ENCODE assay signal across 12 cellular contexts in genomic region chr2:197838589-197838988, GRCh38. TPM values are rescaled to one million over a fixed set of nuclear protein-coding genes. Genes with fewer than 3 reads are reported as not detected.
A peak's percentile ranks its signal among the peaks of the same experiment; 100 is the strongest.
DNase-seq lines count a peak whose midpoint lies in the region; ATAC-seq and TF ChIP-seq lines count a peak whose summit lies in the region.
"Had no signal": no experiment of that assay in that cellular context is flagged by ENCODE, and none has a peak within 500 bp of the region (broad histone marks: within the 10 kb centered on the region; RNA-seq: fewer than 3 reads in every experiment).

No MANE protein-coding gene starts in this region.

- no peaks in the 10 kb centered on the region for H3K27me3 ChIP-seq in right atrium auricular region
- no peaks in the 10 kb centered on the region for H3K27me3 ChIP-seq in vagina

- intact Hi-C loops in natural killer cell (cut with micrococcal nuclease) = no loop called here
- intact Hi-C loops in vagina (cut with DNase I) = no loop called here

- DNase-seq in natural killer cell treated with Interleukin-12 subunit alpha and Interleukin-12 subunit beta and Interleukin-15 and Interleukin-18, amount 100 ng/mL, for 72 hours (ENCODE audit: low spot score) = no peak
- DNase-seq in natural killer cell = no peak
- no peak for DNase-seq in T-cell
- no peak for DNase-seq in right atrium auricular region (ENCODE audit: low spot score)
- no peak for DNase-seq in vagina (ENCODE audit: extremely low spot score in 2 of 2)
- no peak for DNase-seq in NCI-H2029 treated with DMSO at 0.1 percent for 48 hours (lab: John Stamatoyannopoulos, UW)
- no peak for DNase-seq in T-helper 9 cell
- DNase-seq: hippocampal formation, NCI-H1092, occipital lobe had no signal

- TF ChIP-seq CTCF in natural killer cell (IDR thresholded peaks at IDR 0.05) (no peak), right atrium auricular region (IDR thresholded peaks at IDR 0.05) (no peak), vagina (IDR thresholded peaks at IDR 0.05) (no peak)

- no peaks in the 10 kb centered on the region for H3K9me3 Mint-ChIP-seq in natural killer cell treated with Interleukin-12 subunit alpha and Interleukin-12 subunit beta and Interleukin-15 and Interleukin-18, amount 100 ng/mL, for 72 hours
- H3K9me3 Mint-ChIP-seq in natural killer cell = peaks cover 0 to 6% of the 10 kb centered on the region in 2 donors
- H3K9me3 Mint-ChIP-seq in T-cell = peaks cover 0 to 7% (median 6%) of the 10 kb centered on the region in 3 donors

- peak overlapping the region in 1 of 2 donors; percentile 26 for H3K4me3 ChIP-seq in right atrium auricular region
- peak overlapping the region in 1 of 2 donors; percentile 12 for H3K4me3 ChIP-seq in vagina
- H3K4me3 ChIP-seq: SK-N-MC had no signal

- peaks cover 0 to 17% of the 10 kb centered on the region in 2 donors for H3K4me1 Mint-ChIP-seq in natural killer cell treated with Interleukin-12 subunit alpha and Interleukin-12 subunit beta and Interleukin-15 and Interleukin-18, amount 100 ng/mL, for 72 hours (ENCODE audit: low read depth in 2 of 2)
- H3K4me1 Mint-ChIP-seq in natural killer cell (peaks cover 0 to 7% of the 10 kb centered on the region in 2 donors), T-cell (peaks cover 67 to 69% (median 67%) of the 10 kb centered on the region in 3 donors)

- no peak for TF ChIP-seq POLR2A in vagina (IDR thresholded peaks at IDR 0.05)

- H3K4me3 Mint-ChIP-seq in natural killer cell treated with Interleukin-12 subunit alpha and Interleukin-12 subunit beta and Interleukin-15 and Interleukin-18, amount 100 ng/mL, for 72 hours = peak overlapping the region; percentile 45
- H3K4me3 Mint-ChIP-seq in natural killer cell (no peak overlapping the region), T-cell (peak overlapping the region; percentile 65 to 69 (median 65))

- H3K9me3 ChIP-seq in right atrium auricular region (no peaks in the 10 kb centered on the region), vagina (no peaks in the 10 kb centered on the region)

- no peak for ATAC-seq in natural killer cell treated with Interleukin-12 subunit alpha and Interleukin-12 subunit beta and Interleukin-15 and Interleukin-18, amount 100 ng/mL, for 72 hours
- ATAC-seq in natural killer cell (no peak), T-cell (replicated peaks in 1 of 4) (no peak), HG03108 (IDR thresholded peaks at IDR 0.05; ENCODE audit: unreplicated experiment) (no peak)

- peak overlapping the region in 1 of 2 donors; percentile 11 for H3K27ac Mint-ChIP-seq in natural killer cell treated with Interleukin-12 subunit alpha and Interleukin-12 subunit beta and Interleukin-15 and Interleukin-18, amount 100 ng/mL, for 72 hours
- H3K27ac Mint-ChIP-seq in natural killer cell = peak overlapping the region in 1 of 2 donors; percentile 44
- H3K27ac Mint-ChIP-seq in T-cell = peak overlapping the region; percentile 91 to 92

- H3K27ac ChIP-seq in right atrium auricular region (peak overlapping the region; percentile 36 to 45), vagina (peak overlapping the region; percentile 24)
- H3K27ac ChIP-seq: SK-N-MC had no signal

- H3K27me3 Mint-ChIP-seq in natural killer cell treated with Interleukin-12 subunit alpha and Interleukin-12 subunit beta and Interleukin-15 and Interleukin-18, amount 100 ng/mL, for 72 hours = peaks cover 8 to 12% of the 10 kb centered on the region in 2 donors
- peaks cover 4 to 16% of the 10 kb centered on the region in 2 donors for H3K27me3 Mint-ChIP-seq in natural killer cell (ENCODE audit: low read depth in 2 of 2)
- no peaks in the 10 kb centered on the region for H3K27me3 Mint-ChIP-seq in T-cell

- H3K4me1 ChIP-seq in right atrium auricular region = peaks cover 0 to 27% of the 10 kb centered on the region in 2 donors
- H3K4me1 ChIP-seq in vagina = no peaks in the 10 kb centered on the region

- no peaks in the 10 kb centered on the region for H3K36me3 ChIP-seq in right atrium auricular region
- H3K36me3 ChIP-seq in vagina = no peaks in the 10 kb centered on the region

- no peaks in the 10 kb centered on the region for H3K36me3 Mint-ChIP-seq in natural killer cell treated with Interleukin-12 subunit alpha and Interleukin-12 subunit beta and Interleukin-15 and Interleukin-18, amount 100 ng/mL, for 72 hours
- no peaks in the 10 kb centered on the region for H3K36me3 Mint-ChIP-seq in natural killer cell
- peaks cover 4% of the 10 kb centered on the region for H3K36me3 Mint-ChIP-seq in T-cell

- CTCF ChIA-PET in T-cell (lab: Charles Lee) = interaction anchor here (0.5 to 2.0 kb wide), 12 partner anchors 9 to 459 kb away, joined by 3 to 15 read pairs (median 4); partner anchors contain the start of gene PLCL1 (in 1 of the 2)

- POLR2A ChIA-PET in T-cell (lab: Charles Lee) = interaction anchor here (0.6 to 1.9 kb wide), 4 partner anchors 9 to 38 kb away, joined by 3 to 9 read pairs (median 6); no protein-coding TSS in a partner anchor

RNA-seq across cellular contexts. Expression of gene PLCL1, which starts 34.2 kb away (rescaled TPM):
- total RNA-seq in natural killer cell treated with Interleukin-12 subunit alpha and Interleukin-12 subunit beta and Interleukin-15 and Interleukin-18, amount 100 ng/mL, for 72 hours = under 1 TPM; 0.14 to 0.95 TPM
- total RNA-seq in natural killer cell (1 to 10 TPM in 2 of 3 donors, under 1 TPM in 1; 0.86 to 2.8 (median 1.1) TPM), T-cell (10 to 100 TPM; 15.3 to 24.7 (median 20.3) TPM), right atrium auricular region (10 to 100 TPM; 26.8 to 32.0 TPM), vagina (6.6 TPM)

RNA-seq across cellular contexts. Expression of gene BOLL, which starts 53.5 kb away (rescaled TPM):
- not detected for total RNA-seq in natural killer cell treated with Interleukin-12 subunit alpha and Interleukin-12 subunit beta and Interleukin-15 and Interleukin-18, amount 100 ng/mL, for 72 hours
- not detected for total RNA-seq in natural killer cell
- not detected for total RNA-seq in T-cell
- not detected for total RNA-seq in right atrium auricular region
- not detected for total RNA-seq in vagina
- total RNA-seq: occipital lobe had no signal
